In genomic region chr19:42239544-42240220, GRCh38 we compare ENCODE assay signal across 14 cellular contexts. TPM values are rescaled to one million over a fixed set of nuclear protein-coding genes. Genes with fewer than 3 reads are reported as not detected.
DNase-seq lines count a peak whose midpoint lies in the region; TF ChIP-seq lines count a peak whose summit lies in the region.
"Had no signal": no experiment of that assay in that cellular context is flagged by ENCODE, and none has a peak within 500 bp of the region (broad histone marks: within the 10 kb centered on the region; RNA-seq: fewer than 3 reads in every experiment).

No MANE protein-coding gene starts in this region.

- no peak overlapping the region for H3K14ac ChIP-seq in neuronal stem cell (ENCODE audit: low read length)

- H3K27me3 Mint-ChIP-seq in activated T-cell treated with anti-CD3 and anti-CD28 coated beads, Interleukin-2, amount 50 U/mL, for 24 hours: no peaks in the 10 kb centered on the region
- no peaks in the 10 kb centered on the region for H3K27me3 Mint-ChIP-seq in progenitor cell of endocrine pancreas
- H3K27me3 Mint-ChIP-seq: activated CD8-positive, alpha-beta memory T cell treated with anti-CD3 and anti-CD28 coated beads, Interleukin-2, amount 10 ng/mL, durations not matched to agents 7 days and 5 days had no signal

- H4K8ac ChIP-seq in neuronal stem cell (ENCODE audit: low read depth, low read length): no peak overlapping the region

- peaks cover 37% of the 10 kb centered on the region for H3K79me2 ChIP-seq in Loucy (ENCODE audit: insufficient read depth, low read length)

- H3K4me2 ChIP-seq in Loucy (ENCODE audit: low read depth, low read length, poor library complexity, severe bottlenecking): peak overlapping the region; percentile 90
- H3K4me2 ChIP-seq in neuronal stem cell (ENCODE audit: insufficient read depth, low read length, poor library complexity, severe bottlenecking): no peak overlapping the region

- H3K4me3 Mint-ChIP-seq in activated T-cell treated with anti-CD3 and anti-CD28 coated beads, Interleukin-2, amount 50 U/mL, for 24 hours: no peak overlapping the region
- peak overlapping the region; percentile 31 for H3K4me3 Mint-ChIP-seq in progenitor cell of endocrine pancreas (ENCODE audit: low read depth)

- no peak overlapping the region for H2BK120ac ChIP-seq in neuronal stem cell (ENCODE audit: low read depth, low read length)

- DNase-seq in activated T-cell treated with anti-CD3 and anti-CD28 coated beads, Interleukin-2, amount 50 U/mL, for 24 hours: no peak
- no peak for DNase-seq in activated T-cell treated with anti-CD3 and anti-CD28 coated beads, Interleukin-2, amount 50 U/mL, for 48 hours
- DNase-seq in coronary artery (ENCODE audit: low spot score) (peak; percentile 72), progenitor cell of endocrine pancreas (ENCODE audit: low spot score, unreplicated experiment) (no peak), neuronal stem cell (ENCODE audit: low spot score) (no peak), NCI-H524 (lab: John Stamatoyannopoulos, UW) (no peak)
- no peak for DNase-seq in stimulated activated CD8-positive, alpha-beta memory T cell treated with anti-CD3 and anti-CD28 coated beads, Interleukin-4, amount 100 ng/mL, for 48 hours
- DNase-seq: activated CD8-positive, alpha-beta memory T cell treated with anti-CD3 and anti-CD28 coated beads, Interleukin-2, amount 10 ng/mL, durations not matched to agents 7 days and 5 days; GF-D8; lower lobe of right lung; NCI-H1092; testis had no signal

- no peak overlapping the region for H3K9ac ChIP-seq in Loucy (ENCODE audit: low read depth, low read length, poor library complexity, severe bottlenecking)
- no peak overlapping the region for H3K9ac ChIP-seq in neuronal stem cell (ENCODE audit: low read depth, low read length, poor library complexity)

- H2AK5ac ChIP-seq in neuronal stem cell (ENCODE audit: low read depth, low read length): no peak overlapping the region

- H2BK15ac ChIP-seq in neuronal stem cell (ENCODE audit: low read length): no peak overlapping the region

- H3K23ac ChIP-seq in neuronal stem cell (ENCODE audit: low read depth, low read length, poor library complexity): no peak overlapping the region

- TF ChIP-seq CTCF in Loucy (conservative IDR thresholded peaks at IDR 0.05; ENCODE audit: low read length) (no peak), coronary artery (IDR thresholded peaks at IDR 0.05) (no peak), progenitor cell of endocrine pancreas (IDR thresholded peaks at IDR 0.05; ENCODE audit: unreplicated experiment) (no peak)

- H3K9me2 ChIP-seq in Loucy (replicated peaks; ENCODE audit: low read depth, low read length): no peaks in the 10 kb centered on the region

- no CpG with 5 or more reads among the region's 10 CpGs for WGBS in neuronal stem cell (ENCODE audit: extremely low coverage in 2 of 2, insufficient read length in 2 of 2, insufficient replicate concordance in 1 of 2), 2 donors

- no peak overlapping the region for H3K18ac ChIP-seq in neuronal stem cell (ENCODE audit: low read length)

- H3K36me3 ChIP-seq in Loucy (ENCODE audit: insufficient read depth, low read length) (peaks cover 18% of the 10 kb centered on the region; the same call in 1 of the 2 replicates), neuronal stem cell (replicated peaks in 1 of 2; ENCODE audit: control insufficient read depth in 2 of 2, insufficient read depth in 2 of 2, low read length in 2 of 2) (peaks cover 25 to 54% of the 10 kb centered on the region in 2 donors)

- H2BK12ac ChIP-seq in neuronal stem cell (ENCODE audit: low read length): no peak overlapping the region

- H3K4me1 ChIP-seq in Loucy (ENCODE audit: insufficient read depth, low read length, poor library complexity, severe bottlenecking): peaks cover 27% of the 10 kb centered on the region
- peaks cover 0 to 5% of the 10 kb centered on the region in 2 donors for H3K4me1 ChIP-seq in neuronal stem cell (ENCODE audit: control insufficient read depth in 2 of 2, insufficient read depth in 1 of 2, low read depth in 1 of 2, low read length in 2 of 2)

- H2AFZ ChIP-seq in Loucy (ENCODE audit: low read length) (no peak overlapping the region), neuronal stem cell (ENCODE audit: low read length) (no peak overlapping the region)

- H3K9me3 ChIP-seq in Loucy (ENCODE audit: insufficient read depth, low read depth, low read length): no peaks in the 10 kb centered on the region
- H3K9me3 ChIP-seq in neuronal stem cell (replicated peaks in 1 of 2; ENCODE audit: control insufficient read depth in 2 of 2, insufficient read depth in 1 of 2, low read depth in 1 of 2, low read length in 2 of 2): no peaks in the 10 kb centered on the region
- H3K9me3 ChIP-seq: gastroesophageal sphincter, lower lobe of right lung, testis had no signal

- peak overlapping the region; percentile 10 for H3K4me3 ChIP-seq in Loucy (ENCODE audit: low read length, poor library complexity, severe bottlenecking)
- no peak overlapping the region for H3K4me3 ChIP-seq in coronary artery
- no peak overlapping the region for H3K4me3 ChIP-seq in neuronal stem cell (ENCODE audit: low read length in 2 of 2)
- H3K4me3 ChIP-seq: gastroesophageal sphincter, lower lobe of right lung, testis had no signal

- peak overlapping the region; percentile 97 for H3K27ac Mint-ChIP-seq in activated T-cell treated with anti-CD3 and anti-CD28 coated beads, Interleukin-2, amount 50 U/mL, for 24 hours
- peak overlapping the region; percentile 23 for H3K27ac Mint-ChIP-seq in progenitor cell of endocrine pancreas

- H3K36me3 Mint-ChIP-seq in activated T-cell treated with anti-CD3 and anti-CD28 coated beads, Interleukin-2, amount 50 U/mL, for 24 hours (ENCODE audit: low read depth): peaks cover 66% of the 10 kb centered on the region
- H3K36me3 Mint-ChIP-seq in progenitor cell of endocrine pancreas (ENCODE audit: insufficient read depth): peaks cover 23% of the 10 kb centered on the region

- H3K4ac ChIP-seq in neuronal stem cell (ENCODE audit: low read length): no peak overlapping the region

- H3K9me3 Mint-ChIP-seq in activated T-cell treated with anti-CD3 and anti-CD28 coated beads, Interleukin-2, amount 50 U/mL, for 24 hours: no peaks in the 10 kb centered on the region
- H3K9me3 Mint-ChIP-seq in progenitor cell of endocrine pancreas (ENCODE audit: low read depth): no peaks in the 10 kb centered on the region

- peaks cover 10% of the 10 kb centered on the region for H4K20me1 ChIP-seq in Loucy (ENCODE audit: insufficient read depth, low read length, poor library complexity, severe bottlenecking)

- H3K27me3 ChIP-seq in Loucy (ENCODE audit: insufficient read depth, low read length, poor library complexity, severe bottlenecking) (no peaks in the 10 kb centered on the region), neuronal stem cell (ENCODE audit: control insufficient read depth in 3 of 3, insufficient read depth in 3 of 3, low read depth in 1 of 3, low read length in 3 of 3) (no peaks in the 10 kb centered on the region)
- H3K27me3 ChIP-seq: gastroesophageal sphincter, testis had no signal

- no peak overlapping the region for H2BK5ac ChIP-seq in neuronal stem cell (ENCODE audit: low read length)

- H4K91ac ChIP-seq in neuronal stem cell (ENCODE audit: low read depth, low read length, poor library complexity): no peak overlapping the region

- peaks cover 9% of the 10 kb centered on the region for H3K79me1 ChIP-seq in neuronal stem cell (ENCODE audit: low read depth, low read length)

- no peaks in the 10 kb centered on the region for H3F3A ChIP-seq in Loucy (ENCODE audit: low read depth)

- no peak overlapping the region for H3K27ac ChIP-seq in coronary artery
- no peak overlapping the region for H3K27ac ChIP-seq in neuronal stem cell (replicated peaks; ENCODE audit: low read length)
- H3K27ac ChIP-seq: gastroesophageal sphincter, lower lobe of right lung, testis had no signal

- peaks cover 44% of the 10 kb centered on the region for H3K4me1 Mint-ChIP-seq in activated T-cell treated with anti-CD3 and anti-CD28 coated beads, Interleukin-2, amount 50 U/mL, for 24 hours (ENCODE audit: low read depth)
- peaks cover 17% of the 10 kb centered on the region for H3K4me1 Mint-ChIP-seq in progenitor cell of endocrine pancreas (ENCODE audit: low read depth)

RNA-seq across cellular contexts. Expression of gene GSK3A, which starts 2.7 kb away (rescaled TPM):
- 53.0 and 54.7 TPM in 2 replicates for total RNA-seq in progenitor cell of endocrine pancreas
- polyA plus RNA-seq in neuronal stem cell (2013, experiment 1 of 2): 67.3 TPM
- polyA plus RNA-seq in neuronal stem cell (2013, experiment 2 of 2): 64.6 TPM

RNA-seq across cellular contexts. Expression of gene ERF, which starts 15.2 kb away (rescaled TPM):
- total RNA-seq in progenitor cell of endocrine pancreas: 106 and 111 TPM in 2 replicates
- 77.7 TPM for polyA plus RNA-seq in neuronal stem cell (2013, experiment 1 of 2)
- 78.0 TPM for polyA plus RNA-seq in neuronal stem cell (2013, experiment 2 of 2)

RNA-seq across cellular contexts. Expression of gene ZNF526, which starts 19.6 kb away (rescaled TPM):
- 17.6 and 21.1 TPM in 2 replicates for total RNA-seq in progenitor cell of endocrine pancreas
- 5.4 TPM for polyA plus RNA-seq in neuronal stem cell (2013, experiment 1 of 2)
- 5.2 TPM for polyA plus RNA-seq in neuronal stem cell (2013, experiment 2 of 2)

RNA-seq across cellular contexts. Expression of gene DEDD2, which starts 22.2 kb away (rescaled TPM):
- total RNA-seq in progenitor cell of endocrine pancreas: 35.7 and 38.3 TPM in 2 replicates
- polyA plus RNA-seq in neuronal stem cell (2013, experiment 1 of 2): 29.2 TPM
- polyA plus RNA-seq in neuronal stem cell (2013, experiment 2 of 2): 27.6 TPM

RNA-seq across cellular contexts. Expression of gene CIC, which starts 29.4 kb away (rescaled TPM):
- 86.0 and 87.2 TPM in 2 replicates for total RNA-seq in progenitor cell of endocrine pancreas
- 38.5 TPM for polyA plus RNA-seq in neuronal stem cell (2013, experiment 1 of 2)
- polyA plus RNA-seq in neuronal stem cell (2013, experiment 2 of 2): 37.8 TPM
